ENCODE assay signal across 14 cellular contexts in genomic region chr1:32894019-32894600, GRCh38. TPM values are rescaled to one million over a fixed set of nuclear protein-coding genes. Genes with fewer than 3 reads are reported as not detected.
DNase-seq lines count a peak whose midpoint lies in the region; ATAC-seq and TF ChIP-seq lines count a peak whose summit lies in the region.
"Had no signal": no experiment of that assay in that cellular context is flagged by ENCODE, and none has a peak within 500 bp of the region (broad histone marks: within the 10 kb centered on the region; RNA-seq: fewer than 3 reads in every experiment).

No MANE protein-coding gene starts in this region.

- H3K4me1 Mint-ChIP-seq in activated T-cell treated with anti-CD3 and anti-CD28 coated beads, Interleukin-2, amount 50 U/mL, for 72 hours (ENCODE audit: low read depth) = peaks cover 10% of the 10 kb centered on the region
- H3K4me1 Mint-ChIP-seq in stimulated activated effector memory CD8-positive, alpha-beta T cell treated with anti-CD3 and anti-CD28 coated beads, Interleukin-12 subunit alpha, Interleukin-12 subunit beta, amount 100 ng/mL, for 72 hours = peaks cover 8% of the 10 kb centered on the region

- peaks cover 57% of the 10 kb centered on the region for H3K27me3 Mint-ChIP-seq in activated T-cell treated with anti-CD3 and anti-CD28 coated beads, Interleukin-2, amount 50 U/mL, for 72 hours (ENCODE audit: low read depth)

- H3K36me3 Mint-ChIP-seq in activated T-cell treated with anti-CD3 and anti-CD28 coated beads, Interleukin-2, amount 50 U/mL, for 72 hours (ENCODE audit: insufficient read depth in 2 of 2) = no peaks in the 10 kb centered on the region
- no peaks in the 10 kb centered on the region for H3K36me3 Mint-ChIP-seq in stimulated activated effector memory CD8-positive, alpha-beta T cell treated with anti-CD3 and anti-CD28 coated beads, Interleukin-12 subunit alpha, Interleukin-12 subunit beta, amount 100 ng/mL, for 72 hours

- H3K27ac Mint-ChIP-seq in activated T-cell treated with anti-CD3 and anti-CD28 coated beads, Interleukin-2, amount 50 U/mL, for 72 hours = no peak overlapping the region
- H3K27ac Mint-ChIP-seq in stimulated activated effector memory CD8-positive, alpha-beta T cell treated with anti-CD3 and anti-CD28 coated beads, Interleukin-12 subunit alpha, Interleukin-12 subunit beta, amount 100 ng/mL, for 72 hours = no peak overlapping the region
- H3K27ac Mint-ChIP-seq: activated naive CD4-positive, alpha-beta T cell treated with anti-CD3 and anti-CD28 coated beads, Interleukin-2, amount 50 U/mL, for 72 hours had no signal

- TF ChIP-seq CTCF in VCaP (conservative IDR thresholded peaks at IDR 0.05) = no peak

- H3K27ac ChIP-seq in VCaP = peak overlapping the region; percentile 67
- H3K27ac ChIP-seq: GM23248, HL-60, tibial artery had no signal

- H3K9me3 Mint-ChIP-seq in activated T-cell treated with anti-CD3 and anti-CD28 coated beads, Interleukin-2, amount 50 U/mL, for 72 hours = no peaks in the 10 kb centered on the region
- no peaks in the 10 kb centered on the region for H3K9me3 Mint-ChIP-seq in stimulated activated effector memory CD8-positive, alpha-beta T cell treated with anti-CD3 and anti-CD28 coated beads, Interleukin-12 subunit alpha, Interleukin-12 subunit beta, amount 100 ng/mL, for 72 hours
- H3K9me3 Mint-ChIP-seq: activated naive CD4-positive, alpha-beta T cell treated with anti-CD3 and anti-CD28 coated beads, Interleukin-2, amount 50 U/mL, for 72 hours had no signal

- no peak for ATAC-seq in activated T-cell treated with anti-CD3 and anti-CD28 coated beads, Interleukin-2, amount 50 U/mL, for 72 hours (replicated peaks in 1 of 2)
- ATAC-seq in stimulated activated effector memory CD8-positive, alpha-beta T cell treated with anti-CD3 and anti-CD28 coated beads, Interleukin-12 subunit alpha, Interleukin-12 subunit beta, amount 100 ng/mL, for 72 hours = no peak
- ATAC-seq in GM21360 (IDR thresholded peaks at IDR 0.05; ENCODE audit: unreplicated experiment) = no peak
- ATAC-seq in GM19324 (IDR thresholded peaks at IDR 0.05; ENCODE audit: low FRiP score, unreplicated experiment) = no peak

- no peak for DNase-seq in activated T-cell treated with anti-CD3 and anti-CD28 coated beads, Interleukin-2, amount 50 U/mL, for 72 hours
- no peak for DNase-seq in activated T-cell treated with anti-CD3 and anti-CD28 coated beads, Interleukin-2, amount 50 U/mL, for 1 hour
- DNase-seq in iPS-NIHi11 (ENCODE audit: low spot score) = peak; percentile 56
- no peak for DNase-seq in stimulated activated effector memory CD8-positive, alpha-beta T cell treated with anti-CD3 and anti-CD28 coated beads, Interleukin-12 subunit alpha, Interleukin-12 subunit beta, amount 100 ng/mL, for 72 hours (ENCODE audit: low spot score in 2 of 2)
- DNase-seq in NCI-H128 (lab: John Stamatoyannopoulos, UW; ENCODE audit: unreplicated experiment) = no peak
- DNase-seq: stimulated activated CD4-positive, alpha-beta T cell treated with anti-CD3 and anti-CD28 coated beads, Interleukin-2, amount 100 ng/mL, for 24 hours had no signal

- H3K4me3 Mint-ChIP-seq in activated T-cell treated with anti-CD3 and anti-CD28 coated beads, Interleukin-2, amount 50 U/mL, for 72 hours = peak overlapping the region; percentile 33 to 82
- H3K4me3 Mint-ChIP-seq in stimulated activated effector memory CD8-positive, alpha-beta T cell treated with anti-CD3 and anti-CD28 coated beads, Interleukin-12 subunit alpha, Interleukin-12 subunit beta, amount 100 ng/mL, for 72 hours = peak overlapping the region; percentile 70

RNA-seq across cellular contexts. Expression of gene TMEM54, which starts 7.1 kb away (rescaled TPM):
- total RNA-seq in activated T-cell treated with anti-CD3 and anti-CD28 coated beads, Interleukin-2, amount 50 U/mL, for 72 hours = 1 to 10 TPM; 1.4 to 2.0 TPM

RNA-seq across cellular contexts. Expression of gene HPCA, which starts 7.8 kb away (rescaled TPM):
- total RNA-seq in activated T-cell treated with anti-CD3 and anti-CD28 coated beads, Interleukin-2, amount 50 U/mL, for 72 hours = under 1 TPM in 1 of 2 donors, not detected in 1; 0.36 TPM
- total RNA-seq: epithelial cell of proximal tubule, GM23248 had no signal

RNA-seq across cellular contexts. Expression of gene FNDC5, which starts 23.4 kb away (rescaled TPM):
- total RNA-seq in activated T-cell treated with anti-CD3 and anti-CD28 coated beads, Interleukin-2, amount 50 U/mL, for 72 hours = not detected
- total RNA-seq: activated naive CD4-positive, alpha-beta T cell treated with anti-CD3 and anti-CD28 coated beads, Interleukin-2, amount 50 U/mL, for 72 hours; epithelial cell of proximal tubule; GM23248 had no signal
